In the genomic region with DNA sequence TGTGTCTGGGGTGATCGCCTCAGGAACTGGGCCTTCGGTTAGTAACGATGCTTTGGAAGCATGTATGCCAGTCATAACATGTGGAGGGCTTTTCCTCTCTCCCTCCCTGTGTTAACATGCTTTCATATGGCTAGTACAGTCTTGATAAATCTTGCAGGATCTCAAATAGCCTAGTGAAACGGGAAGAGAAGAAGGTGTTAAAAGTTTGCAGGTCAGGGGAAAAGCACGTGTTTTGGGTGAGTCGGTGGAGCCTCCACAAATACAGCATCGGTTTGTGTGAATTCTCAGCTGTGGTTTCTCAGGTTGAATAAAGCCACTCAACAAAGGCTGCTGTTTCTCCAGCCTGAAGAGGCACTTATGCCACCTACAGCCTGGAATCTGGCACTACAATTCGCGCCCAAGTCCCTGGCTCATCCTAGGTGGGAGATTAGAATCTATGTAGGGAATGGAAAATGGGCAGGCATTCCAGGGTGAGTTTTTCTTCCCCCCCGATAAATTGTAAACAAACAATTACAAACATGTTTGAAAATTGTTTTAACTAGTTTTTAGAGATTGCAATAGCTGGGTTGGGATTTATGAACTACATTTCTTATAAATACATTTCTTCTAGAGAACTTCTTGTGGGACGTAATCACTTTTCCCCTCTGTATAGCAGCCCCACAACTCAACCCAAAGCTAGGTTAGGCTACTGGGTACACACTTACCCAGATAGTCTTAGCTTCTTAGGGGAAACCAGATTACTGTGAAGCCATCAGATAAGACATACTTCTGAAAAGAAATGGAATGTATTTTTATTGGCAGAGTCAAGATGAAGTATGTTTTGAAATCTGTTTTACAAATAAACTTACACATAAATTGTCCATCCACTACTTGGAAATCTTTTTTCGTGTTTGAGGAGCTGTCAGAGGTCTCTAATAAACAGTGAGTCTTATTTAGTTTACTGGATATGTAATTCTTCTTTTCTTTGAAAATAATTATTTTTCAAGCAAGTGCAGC, we compare ENCODE assay signal across 8 cellular contexts. TPM values are rescaled to one million over a fixed set of nuclear protein-coding genes. Genes with fewer than 3 reads are reported as not detected.
DNase-seq lines count a peak whose midpoint lies in the region; ATAC-seq and TF ChIP-seq lines count a peak whose summit lies in the region.

No MANE protein-coding gene starts in this region.

- no peaks in the 10 kb centered on the region for H3K9me2 ChIP-seq in OCI-LY1 (ENCODE audit: low read depth, low read length)

- H2AFZ ChIP-seq in OCI-LY1 (ENCODE audit: low read length): no peak overlapping the region

- no peaks in the 10 kb centered on the region for H4K20me1 ChIP-seq in OCI-LY1 (ENCODE audit: insufficient read depth, low read length)

- H3K4me3 ChIP-seq in OCI-LY1 (ENCODE audit: low read depth, low read length, poor library complexity, severe bottlenecking): no peak overlapping the region

- H3K4me1 ChIP-seq in OCI-LY1 (ENCODE audit: insufficient read depth, low read length, severe bottlenecking): peaks cover 4% of the 10 kb centered on the region

- no peaks in the 10 kb centered on the region for H3K79me2 ChIP-seq in OCI-LY1 (ENCODE audit: insufficient read depth, low read length)

- H3F3A ChIP-seq in OCI-LY1 (ENCODE audit: insufficient read depth, low read length): no peaks in the 10 kb centered on the region

- no peak overlapping the region for H3K4me2 ChIP-seq in OCI-LY1 (ENCODE audit: low read length)

- H3K9ac ChIP-seq in OCI-LY1 (ENCODE audit: low read length): no peak overlapping the region

- peak; percentile 96 for ATAC-seq in GM21390 (IDR thresholded peaks at IDR 0.05; ENCODE audit: unreplicated experiment)
- peak; percentile 88 for ATAC-seq in HG03558 (IDR thresholded peaks at IDR 0.05; ENCODE audit: extremely low read depth, unreplicated experiment)
- ATAC-seq in omental fat pad (ENCODE audit: low FRiP score): peak; percentile 64

- H3K27me3 ChIP-seq in OCI-LY1 (ENCODE audit: insufficient read depth, low read length): no peaks in the 10 kb centered on the region

- DNase-seq in ELF-1 (ENCODE audit: low read depth, low spot score) (peak; percentile 81), foreskin melanocyte (peak; percentile 50), omental fat pad (ENCODE audit: low spot score) (no peak), KG1 (lab: John Stamatoyannopoulos, UW) (no peak)
- peak; percentile 37 for DNase-seq in activated effector memory CD4-positive, alpha-beta T cell treated with Interleukin-2 at 50 U/mL for 16 hours

- no peaks in the 10 kb centered on the region for H3K36me3 ChIP-seq in OCI-LY1 (ENCODE audit: insufficient read depth, low read length)

- no peaks in the 10 kb centered on the region for H3K9me3 ChIP-seq in OCI-LY1 (ENCODE audit: low read length)

- TF ChIP-seq CTCF in OCI-LY1 (IDR thresholded peaks at IDR 0.05; ENCODE audit: low read length) (peak; percentile 78), omental fat pad (IDR thresholded peaks at IDR 0.05) (no peak)

- no peak overlapping the region for H3K27ac ChIP-seq in OCI-LY1 (ENCODE audit: low read depth, low read length, poor library complexity, severe bottlenecking)

RNA-seq across cellular contexts. Expression of gene GLRX3, which starts 8.3 kb away (rescaled TPM):
- total RNA-seq in omental fat pad: 10 to 100 TPM; 36.0 to 54.2 (median 43.4) TPM

RNA-seq across cellular contexts. Expression of gene C10orf143, which starts 17.3 kb away (rescaled TPM):
- 1 to 10 TPM; 1.3 to 2.6 (median 1.6) TPM for total RNA-seq in omental fat pad

Comparison
In these comparisons a context has a peak if more than half of its experiments do, and no peak if none do; other contexts are left out.
1. DNase-seq: peak in ELF-1 (single experiment), activated effector memory CD4-positive, alpha-beta T cell treated with Interleukin-2 at 50 U/mL for 16 hours (single experiment) and foreskin melanocyte (single experiment); none in omental fat pad (single experiment) and KG1 (single experiment).
2. Peak in every context shown above with its lines, with median percentiles within 50 percentile points of each other: ATAC-seq.